26 cellular contexts compared by ENCODE assay signal in the genomic region with DNA sequence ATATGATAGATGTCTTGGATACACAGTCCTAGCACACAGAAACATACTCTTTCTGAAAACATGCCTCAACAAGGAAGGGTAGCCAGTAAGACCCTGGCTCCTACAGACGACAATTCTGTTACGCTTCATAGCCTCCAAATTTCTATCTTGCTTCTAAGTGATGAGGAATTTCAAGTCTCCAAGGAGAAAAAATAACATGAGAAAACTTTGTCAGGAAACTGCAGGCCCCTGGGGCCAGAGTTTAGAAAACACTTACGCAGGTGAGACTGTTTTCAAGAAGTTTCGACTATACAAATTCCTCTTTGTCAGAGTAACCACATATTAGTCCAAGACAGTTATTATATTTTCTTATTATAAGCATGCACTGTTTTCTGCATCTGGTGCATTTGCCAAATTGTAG.
"Had no signal": no experiment of that assay in that cellular context is flagged by ENCODE, and none has a peak within 500 bp of the region (broad histone marks: within the 10 kb centered on the region; RNA-seq: fewer than 3 reads in every experiment).

No MANE protein-coding gene starts in this region.

- ATAC-seq: naive thymus-derived CD4-positive, alpha-beta T cell; natural killer cell; pancreas; right cardiac atrium; right lobe of liver; stimulated activated effector memory CD8-positive, alpha-beta T cell treated with anti-CD3 and anti-CD28 coated beads, Interleukin-12 subunit alpha, Interleukin-12 subunit beta, amount 100 ng/mL, for 72 hours; stimulated activated naive B cell treated with anti-CD40 and anti-IgM and Interleukin-4, amounts not matched to agents 10 μg/mL and 1 μg/mL and 100 μg/mL, for 72 hours had no signal

- H3K27me3 ChIP-seq: neutrophil, pancreas, right lobe of liver, sigmoid colon, stomach, tibial artery, transverse colon, upper lobe of left lung, vagina had no signal

- H3K9me3 Mint-ChIP-seq: naive thymus-derived CD4-positive, alpha-beta T cell; stimulated activated effector memory CD8-positive, alpha-beta T cell treated with anti-CD3 and anti-CD28 coated beads, Interleukin-12 subunit alpha, Interleukin-12 subunit beta, amount 100 ng/mL, for 72 hours; stimulated activated naive CD8-positive, alpha-beta T cell treated with anti-CD3 and anti-CD28 coated beads, Interleukin-15, Interleukin-2, amounts not matched to agents 100 ng/mL and 50 ng/mL, for 24 hours had no signal

- H3K4me3 ChIP-seq: pancreas, prostate gland, right lobe of liver, sigmoid colon, stomach, thoracic aorta, tibial artery, transverse colon, upper lobe of left lung, vagina had no signal

- H3K27me3 Mint-ChIP-seq: naive thymus-derived CD4-positive, alpha-beta T cell; stimulated activated naive CD8-positive, alpha-beta T cell treated with anti-CD3 and anti-CD28 coated beads, Interleukin-15, Interleukin-2, amounts not matched to agents 100 ng/mL and 50 ng/mL, for 24 hours had no signal

- H3K27ac Mint-ChIP-seq: naive thymus-derived CD4-positive, alpha-beta T cell; natural killer cell; nephron progenitor cell; stimulated activated effector memory CD8-positive, alpha-beta T cell treated with anti-CD3 and anti-CD28 coated beads, Interleukin-12 subunit alpha, Interleukin-12 subunit beta, amount 100 ng/mL, for 72 hours; stimulated activated naive B cell treated with anti-CD40 and anti-IgM and Interleukin-4, amounts not matched to agents 10 μg/mL and 1 μg/mL and 100 μg/mL, for 72 hours; stimulated activated naive CD8-positive, alpha-beta T cell treated with anti-CD3 and anti-CD28 coated beads, Interleukin-15, Interleukin-2, amounts not matched to agents 100 ng/mL and 50 ng/mL, for 24 hours had no signal

- H3K9me3 ChIP-seq: neutrophil, pancreas, prostate gland, right lobe of liver, sigmoid colon, stomach, thoracic aorta, tibial artery, transverse colon, upper lobe of left lung, vagina had no signal

- H3K4me1 ChIP-seq: pancreas, prostate gland, right lobe of liver, sigmoid colon, stomach, tibial artery, transverse colon, upper lobe of left lung, vagina had no signal

- H3K27ac ChIP-seq: neutrophil, pancreas, prostate gland, right lobe of liver, stomach, thoracic aorta, tibial artery, transverse colon, upper lobe of left lung, vagina had no signal

- DNase-seq: naive thymus-derived CD4-positive, alpha-beta T cell; natural killer cell; nephron progenitor cell; nucleus accumbens; pancreas; right cardiac atrium; right lobe of liver; sigmoid colon; small intestine; stimulated activated CD4-positive, alpha-beta T cell treated with anti-CD3 and anti-CD28 coated beads, Interleukin-15, amount 100 ng/mL, for 24 hours; stimulated activated CD4-positive, alpha-beta T cell treated with anti-CD3 and anti-CD28 coated beads, Interleukin-2, amount 100 ng/mL, for 24 hours; stimulated activated CD4-positive, alpha-beta T cell treated with anti-CD3 and anti-CD28 coated beads, Interleukin-2, amount 100 ng/mL, for 48 hours; stimulated activated CD4-positive, alpha-beta T cell treated with anti-CD3 and anti-CD28 coated beads, Interleukin-4, amount 100 ng/mL, for 24 hours; stimulated activated naive B cell treated with anti-CD40 and anti-IgM and Interleukin-4, amounts not matched to agents 10 μg/mL and 1 μg/mL and 100 μg/mL, for 72 hours; stimulated activated naive CD4-positive, alpha-beta T cell treated with Interleukin-2 at 50 U/mL for 16 hours; stomach; tibial artery; transverse colon; upper lobe of left lung had no signal

- H3K36me3 Mint-ChIP-seq: naive thymus-derived CD4-positive, alpha-beta T cell; natural killer cell; stimulated activated effector memory CD8-positive, alpha-beta T cell treated with anti-CD3 and anti-CD28 coated beads, Interleukin-12 subunit alpha, Interleukin-12 subunit beta, amount 100 ng/mL, for 72 hours; stimulated activated naive B cell treated with anti-CD40 and anti-IgM and Interleukin-4, amounts not matched to agents 10 μg/mL and 1 μg/mL and 100 μg/mL, for 72 hours had no signal

- H3K4me1 Mint-ChIP-seq: naive thymus-derived CD4-positive, alpha-beta T cell; natural killer cell; nephron progenitor cell; neural crest cell; stimulated activated effector memory CD8-positive, alpha-beta T cell treated with anti-CD3 and anti-CD28 coated beads, Interleukin-12 subunit alpha, Interleukin-12 subunit beta, amount 100 ng/mL, for 72 hours; stimulated activated naive B cell treated with anti-CD40 and anti-IgM and Interleukin-4, amounts not matched to agents 10 μg/mL and 1 μg/mL and 100 μg/mL, for 72 hours had no signal

- H3K36me3 ChIP-seq: neutrophil, pancreas, prostate gland, right lobe of liver, sigmoid colon, stomach, thoracic aorta, tibial artery, transverse colon, upper lobe of left lung, vagina had no signal

- H3K4me3 Mint-ChIP-seq: naive thymus-derived CD4-positive, alpha-beta T cell; natural killer cell; nephron progenitor cell; neural crest cell; stimulated activated effector memory CD8-positive, alpha-beta T cell treated with anti-CD3 and anti-CD28 coated beads, Interleukin-12 subunit alpha, Interleukin-12 subunit beta, amount 100 ng/mL, for 72 hours; stimulated activated naive B cell treated with anti-CD40 and anti-IgM and Interleukin-4, amounts not matched to agents 10 μg/mL and 1 μg/mL and 100 μg/mL, for 72 hours; stimulated activated naive CD8-positive, alpha-beta T cell treated with anti-CD3 and anti-CD28 coated beads, Interleukin-15, Interleukin-2, amounts not matched to agents 100 ng/mL and 50 ng/mL, for 24 hours had no signal
